ENCODE assay signal across 29 cellular contexts in genomic region chr7:44805950-44806349, GRCh38. TPM values are rescaled to one million over a fixed set of nuclear protein-coding genes. Genes with fewer than 3 reads are reported as not detected.
DNase-seq lines count a peak whose midpoint lies in the region; ATAC-seq, FAIRE-seq and TF ChIP-seq lines count a peak whose summit lies in the region.
"Had no signal": no experiment of that assay in that cellular context is flagged by ENCODE, and none has a peak within 500 bp of the region (broad histone marks: within the 10 kb centered on the region; RNA-seq: fewer than 3 reads in every experiment).

No MANE protein-coding gene starts in this region.

- 92% methylated on average over 5 of the region's 5 CpGs for WGBS in HepG2 (ENCODE audit: low lambda C conversion rate)
- WGBS in right lobe of liver (ENCODE audit: insufficient coverage, low coverage, low lambda C conversion rate, missing lambda C conversion rate) = 92% methylated on average over 4 of the region's 5 CpGs

- peaks cover 4 to 18% of the 10 kb centered on the region in 2 experiments for H3K36me3 ChIP-seq in HepG2 (replicated peaks in 1 of 2; ENCODE audit: control insufficient read depth in 1 of 2, insufficient read depth in 2 of 2, low read length in 2 of 2)
- peaks cover 0 to 32% (median 20%) of the 10 kb centered on the region in 4 donors for H3K36me3 ChIP-seq in right lobe of liver

- no peak overlapping the region for H3K4me2 ChIP-seq in HepG2 (ENCODE audit: low read depth, low read length)

- in situ Hi-C loops in HepG2 (cut with HindIII; ENCODE audit: extremely low pct_ligation_motif_present, low pct_unique_long_range_greater_than_20kb) = no loop called here

- H3K79me2 ChIP-seq in HepG2 (ENCODE audit: insufficient read depth, low read length) = no peaks in the 10 kb centered on the region

- H4K20me1 ChIP-seq in HepG2 (ENCODE audit: insufficient read depth, low read length) = peaks cover 12% of the 10 kb centered on the region; the same call in 1 of the 2 replicates

- TF ChIP-seq CTCF in HepG2 (CRISPR knock-in tag; IDR thresholded peaks at IDR 0.05) = no peak
- no peak for TF ChIP-seq CTCF in right lobe of liver (IDR thresholded peaks at IDR 0.05)

- H3K27me3 ChIP-seq in HepG2 (ENCODE audit: control insufficient read depth in 1 of 2, insufficient read depth in 2 of 2, low read length in 2 of 2) (no peaks in the 10 kb centered on the region), right lobe of liver (no peaks in the 10 kb centered on the region)
- H3K27me3 ChIP-seq: adrenal gland, left lung, testis had no signal

- CTCF ChIA-PET in HepG2 (lab: Yijun Ruan, JAX; ENCODE audit: low intra/inter-chr PET ratio, low total read pairs) = no interaction called here

- DNase-seq in DMS53 (lab: John Stamatoyannopoulos, UW) (peak; percentile 42), DMS53 treated with DMSO at 0.1 percent for 48 hours (lab: John Stamatoyannopoulos, UW; ENCODE audit: unreplicated experiment) (no peak), HepG2 (ENCODE audit: low spot score) (no peak), right lobe of liver (no peak), SW480 (ENCODE audit: low spot score) (peak; percentile 59), cardiac septum (ENCODE audit: low spot score) (no peak), hypothalamus (lab: John Stamatoyannopoulos, UW) (no peak)
- DNase-seq: activated CD4-positive, alpha-beta T cell treated with anti-CD3 and anti-CD28 coated beads, Interleukin-2, amount 50 U/mL, for 4 hours; activated CD8-positive, alpha-beta memory T cell treated with anti-CD3 and anti-CD28 coated beads, Interleukin-2, amount 50 U/mL, for 48 hours; activated effector memory CD4-positive, alpha-beta T cell treated with Interleukin-2 at 50 U/mL for 16 hours; adrenal gland; CD4-positive, alpha-beta T cell; left lung; mesendoderm; NCI-H2029; NCI-H345; NCI-H774; stimulated activated CD4-positive, alpha-beta T cell treated with anti-CD3 and anti-CD28 coated beads, Interleukin-12 subunit alpha, Interleukin-12 subunit beta, amount 100 ng/mL, for 4 hours; stimulated activated CD4-positive, alpha-beta T cell treated with anti-CD3 and anti-CD28 coated beads, Interleukin-4, amount 100 ng/mL, for 1 hour; T-helper 9 cell; testis; WERI-Rb-1 had no signal

- TF ChIP-seq EP300 in HepG2 (IDR thresholded peaks at IDR 0.05; ENCODE audit: low read depth in 2 of 2, low read length in 2 of 2) (no peak), HepG2 (CRISPR knock-in tag; IDR thresholded peaks at IDR 0.05; ENCODE audit: borderline replicate concordance) (no peak)

- TF ChIP-seq POLR2A in HepG2 (IDR thresholded peaks at IDR 0.05; ENCODE audit: insufficient read depth in 1 of 2, low read depth in 2 of 2, low read length in 2 of 2) (no peak), right lobe of liver (IDR thresholded peaks at IDR 0.05) (no peak)

- H3K27ac ChIP-seq in HepG2 (ENCODE audit: extremely low read length, insufficient read depth, low read length) (no peak overlapping the region), right lobe of liver (no peak overlapping the region)
- H3K27ac ChIP-seq: adrenal gland, left lung, testis, WERI-Rb-1 had no signal

- H3K4me1 ChIP-seq in HepG2 (ENCODE audit: insufficient read depth, low read length) (peaks cover 27% of the 10 kb centered on the region), right lobe of liver (peaks cover 0 to 27% (median 3%) of the 10 kb centered on the region in 4 donors)
- H3K4me1 ChIP-seq: adrenal gland, HAP-1, left lung, testis had no signal

- H3K9ac ChIP-seq in HepG2 (ENCODE audit: insufficient read depth, low read depth, low read length) = no peak overlapping the region

- POLR2A ChIA-PET in HepG2 (lab: Yijun Ruan, JAX) = interaction anchor here (1.1 to 2.8 kb wide), 2 partner anchors 14 to 166 kb away, joined by 3 to 8 read pairs; no protein-coding TSS in a partner anchor

- ATAC-seq in HepG2 = peak; percentile 20
- ATAC-seq in right lobe of liver = no peak
- ATAC-seq in GM21367 (IDR thresholded peaks at IDR 0.05; ENCODE audit: unreplicated experiment) = no peak
- ATAC-seq: left lung; Right ventricle myocardium inferior; sciatic nerve; stimulated activated memory B cell treated with anti-CD40 and anti-IgM and Interleukin-4, amounts not matched to agents 10 μg/mL and 1 μg/mL and 100 μg/mL, for 72 hours had no signal

- H3K9me3 ChIP-seq in HepG2 (ENCODE audit: low read length) (no peaks in the 10 kb centered on the region), right lobe of liver (no peaks in the 10 kb centered on the region)
- H3K9me3 ChIP-seq: adrenal gland, HAP-1, left lung, testis had no signal

- TF ChIP-seq RAD21 in HepG2 (CRISPR knock-in tag; IDR thresholded peaks at IDR 0.05) = no peak

- BruUV-seq in HepG2 (replicated peaks; lab: Mats Ljungman, UMichigan) = no TSS peak

- no peak overlapping the region for H2AFZ ChIP-seq in HepG2 (ENCODE audit: low read length)

- no peak for FAIRE-seq in HepG2 (lab: Jason Lieb, UNC)
- FAIRE-seq: islet of Langerhans, urothelium cell line had no signal

- intact Hi-C loops in HepG2 (cut with micrococcal nuclease; ENCODE audit: unreplicated experiment) = no loop called here
- intact Hi-C loops in right lobe of liver (cut with DNase I) = no loop called here
- intact Hi-C loops in cardiac septum (cut with DNase I) = no loop called here

- H3K4me3 ChIP-seq in HepG2 (replicated peaks in 1 of 3; ENCODE audit: insufficient read depth in 1 of 3, low read depth in 2 of 3, low read length in 3 of 3) = no peak overlapping the region
- H3K4me3 ChIP-seq in right lobe of liver = no peak overlapping the region
- H3K4me3 ChIP-seq: adrenal gland, HAP-1, left lung, testis had no signal

RNA-seq across cellular contexts. Expression of gene PPIA, which starts 9.5 kb away (rescaled TPM):
- total RNA-seq in HepG2 (2016; rRNA removed; fragmentation: Illumina TruSeq; extraction: Trizol) (2,268 and 3,314 TPM in 2 replicates), right lobe of liver (1,000 to 10,000 TPM in 2 of 6 experiments, 100 to 1,000 TPM in 4; 530 to 1,528 (median 637) TPM), cardiac septum (436 TPM)
- total RNA-seq in HepG2 (2016; cell fraction: cytosol; rRNA removed; fragmentation: Illumina TruSeq; extraction: Trizol; ENCODE audit: low read depth) = 754 and 802 TPM in 2 replicates
- 2,242 and 3,472 TPM in 2 replicates for total RNA-seq in HepG2 (2016; cell fraction: insoluble cytoplasmic fraction; rRNA removed; fragmentation: Illumina TruSeq; extraction: Trizol)
- total RNA-seq in HepG2 (2016; cell fraction: membrane; rRNA removed; fragmentation: Illumina TruSeq; extraction: Trizol) = 997 and 1,006 TPM in 2 replicates
- total RNA-seq in HepG2 (2016; cell fraction: nucleus; rRNA removed; fragmentation: Illumina TruSeq; extraction: Trizol) = 760 and 791 TPM in 2 replicates
- polyA plus RNA-seq in HepG2 (2011; rRNA removed) = 2,460 and 3,010 TPM in 2 replicates
- polyA plus RNA-seq in HepG2 (2011; cell fraction: cytosol; rRNA removed) = 2,797 and 3,003 TPM in 2 replicates
- 624 and 737 TPM in 2 replicates for polyA plus RNA-seq in HepG2 (2011; cell fraction: nucleus; rRNA removed)
- polyA plus RNA-seq in HepG2 (2012) = 1,687 and 1,874 TPM in 2 replicates
- 1,121 and 1,153 TPM in 2 replicates for polyA plus RNA-seq in HepG2 (2016; cell fraction: cytosol; fragmentation: Illumina TruSeq; extraction: Trizol; ENCODE audit: low read depth)
- 3,894 and 4,262 TPM in 2 replicates for polyA plus RNA-seq in HepG2 (2016; cell fraction: insoluble cytoplasmic fraction; fragmentation: Illumina TruSeq; extraction: Trizol; ENCODE audit: low read depth)
- polyA plus RNA-seq in HepG2 (2016; cell fraction: membrane; fragmentation: Illumina TruSeq; extraction: Trizol; ENCODE audit: low read depth) = 1,143 and 1,145 TPM in 2 replicates
- 1,363 and 1,473 TPM in 2 replicates for polyA plus RNA-seq in HepG2 (2016; cell fraction: nucleus; fragmentation: Illumina TruSeq; extraction: Trizol; ENCODE audit: insufficient read depth, low read depth)
- 700 and 1,641 TPM in 2 replicates for polyA minus RNA-seq in HepG2 (2011; rRNA and poly(A)+ RNA removed; ENCODE audit: low replicate concordance)
- polyA minus RNA-seq in HepG2 (2011; cell fraction: cytosol; rRNA and poly(A)+ RNA removed) = 495 and 562 TPM in 2 replicates
- 234 and 280 TPM in 2 replicates for polyA minus RNA-seq in HepG2 (2011; cell fraction: nucleus; rRNA and poly(A)+ RNA removed)

RNA-seq across cellular contexts. Expression of gene H2AZ2, which starts 41.9 kb away (rescaled TPM):
- total RNA-seq in HepG2 (2016; rRNA removed; fragmentation: Illumina TruSeq; extraction: Trizol) = 223 and 272 TPM in 2 replicates
- 109 and 136 TPM in 2 replicates for total RNA-seq in HepG2 (2016; cell fraction: cytosol; rRNA removed; fragmentation: Illumina TruSeq; extraction: Trizol; ENCODE audit: low read depth)
- 225 and 261 TPM in 2 replicates for total RNA-seq in HepG2 (2016; cell fraction: insoluble cytoplasmic fraction; rRNA removed; fragmentation: Illumina TruSeq; extraction: Trizol)
- 214 and 217 TPM in 2 replicates for total RNA-seq in HepG2 (2016; cell fraction: membrane; rRNA removed; fragmentation: Illumina TruSeq; extraction: Trizol)
- total RNA-seq in HepG2 (2016; cell fraction: nucleus; rRNA removed; fragmentation: Illumina TruSeq; extraction: Trizol) = 118 and 122 TPM in 2 replicates
- 93.2 and 121 TPM in 2 replicates for polyA plus RNA-seq in HepG2 (2011; rRNA removed)
- 110 and 123 TPM in 2 replicates for polyA plus RNA-seq in HepG2 (2011; cell fraction: cytosol; rRNA removed)
- polyA plus RNA-seq in HepG2 (2011; cell fraction: nucleus; rRNA removed) = 34.1 and 41.1 TPM in 2 replicates
- polyA plus RNA-seq in HepG2 (2012) = 101 and 124 TPM in 2 replicates
- polyA plus RNA-seq in HepG2 (2016; cell fraction: cytosol; fragmentation: Illumina TruSeq; extraction: Trizol; ENCODE audit: low read depth) = 169 and 220 TPM in 2 replicates
- polyA plus RNA-seq in HepG2 (2016; cell fraction: insoluble cytoplasmic fraction; fragmentation: Illumina TruSeq; extraction: Trizol; ENCODE audit: low read depth) = 277 and 298 TPM in 2 replicates
- polyA plus RNA-seq in HepG2 (2016; cell fraction: membrane; fragmentation: Illumina TruSeq; extraction: Trizol; ENCODE audit: low read depth) = 226 and 259 TPM in 2 replicates
- 188 and 191 TPM in 2 replicates for polyA plus RNA-seq in HepG2 (2016; cell fraction: nucleus; fragmentation: Illumina TruSeq; extraction: Trizol; ENCODE audit: insufficient read depth, low read depth)
- polyA minus RNA-seq in HepG2 (2011; rRNA and poly(A)+ RNA removed; ENCODE audit: low replicate concordance) = 67.1 and 192 TPM in 2 replicates
- 42.5 and 43.2 TPM in 2 replicates for polyA minus RNA-seq in HepG2 (2011; cell fraction: cytosol; rRNA and poly(A)+ RNA removed)
- 36.7 and 41.4 TPM in 2 replicates for polyA minus RNA-seq in HepG2 (2011; cell fraction: nucleus; rRNA and poly(A)+ RNA removed)
- 10 to 100 TPM; 49.3 to 69.1 (median 60.9) TPM for total RNA-seq in right lobe of liver
- 210 TPM for total RNA-seq in cardiac septum

RNA-seq across cellular contexts. Expression of gene ZMIZ2, which starts 57.3 kb away (rescaled TPM):
- total RNA-seq in HepG2 (2016; rRNA removed; fragmentation: Illumina TruSeq; extraction: Trizol) = 4.1 and 4.9 TPM in 2 replicates
- total RNA-seq in HepG2 (2016; cell fraction: cytosol; rRNA removed; fragmentation: Illumina TruSeq; extraction: Trizol; ENCODE audit: low read depth) = 5.1 and 5.7 TPM in 2 replicates
- total RNA-seq in HepG2 (2016; cell fraction: insoluble cytoplasmic fraction; rRNA removed; fragmentation: Illumina TruSeq; extraction: Trizol) = 3.1 and 6.7 TPM in 2 replicates
- total RNA-seq in HepG2 (2016; cell fraction: membrane; rRNA removed; fragmentation: Illumina TruSeq; extraction: Trizol) = 5.7 and 7.3 TPM in 2 replicates
- total RNA-seq in HepG2 (2016; cell fraction: nucleus; rRNA removed; fragmentation: Illumina TruSeq; extraction: Trizol) = 10.0 and 10.4 TPM in 2 replicates
- polyA plus RNA-seq in HepG2 (2011; rRNA removed) = 7.9 and 9.7 TPM in 2 replicates
- polyA plus RNA-seq in HepG2 (2011; cell fraction: cytosol; rRNA removed) = 1.1 and 1.8 TPM in 2 replicates
- 68.3 and 74.7 TPM in 2 replicates for polyA plus RNA-seq in HepG2 (2011; cell fraction: nucleus; rRNA removed)
- 12.0 and 15.7 TPM in 2 replicates for polyA plus RNA-seq in HepG2 (2012)
- 2.6 and 3.0 TPM in 2 replicates for polyA plus RNA-seq in HepG2 (2016; cell fraction: cytosol; fragmentation: Illumina TruSeq; extraction: Trizol; ENCODE audit: low read depth)
- polyA plus RNA-seq in HepG2 (2016; cell fraction: insoluble cytoplasmic fraction; fragmentation: Illumina TruSeq; extraction: Trizol; ENCODE audit: low read depth) = 6.4 and 10.1 TPM in 2 replicates
- 8.9 and 10.4 TPM in 2 replicates for polyA plus RNA-seq in HepG2 (2016; cell fraction: membrane; fragmentation: Illumina TruSeq; extraction: Trizol; ENCODE audit: low read depth)
- 47.2 and 57.0 TPM in 2 replicates for polyA plus RNA-seq in HepG2 (2016; cell fraction: nucleus; fragmentation: Illumina TruSeq; extraction: Trizol; ENCODE audit: insufficient read depth, low read depth)
- polyA minus RNA-seq in HepG2 (2011; rRNA and poly(A)+ RNA removed; ENCODE audit: low replicate concordance) = 17.5 and 23.0 TPM in 2 replicates
- 2.9 and 4.7 TPM in 2 replicates for polyA minus RNA-seq in HepG2 (2011; cell fraction: cytosol; rRNA and poly(A)+ RNA removed)
- polyA minus RNA-seq in HepG2 (2011; cell fraction: nucleus; rRNA and poly(A)+ RNA removed) = 34.2 and 43.8 TPM in 2 replicates
- total RNA-seq in right lobe of liver = 10 to 100 TPM in 4 of 6 experiments, 1 to 10 TPM in 2; 8.6 to 36.3 (median 28.6) TPM
- 62.4 TPM for total RNA-seq in cardiac septum

Comparison
In these comparisons a context has a peak if more than half of its experiments do, and no peak if none do; other contexts are left out.
1. DNase-seq: peak in DMS53 (single experiment) and SW480 (single experiment); none in DMS53 treated with DMSO at 0.1 percent for 48 hours (single experiment), HepG2 (single experiment), right lobe of liver (0 of 3), cardiac septum (single experiment) and hypothalamus (0 of 51).